Comparison of ENCODE assay signal across 35 cellular contexts in genomic region chr16:54697677-54698076, GRCh38.
"Had no signal": no experiment of that assay in that cellular context is flagged by ENCODE, and none has a peak within 500 bp of the region (broad histone marks: within the 10 kb centered on the region; RNA-seq: fewer than 3 reads in every experiment).

No MANE protein-coding gene starts in this region.

- H3K9me3 ChIP-seq: MG63 had no signal

- H3K36me3 ChIP-seq: MG63 had no signal

- H3K4me3 ChIP-seq: MG63 had no signal

- DNase-seq: Karpas-422, Kasumi-1, MG63, MM.1S, MV-4-11, NCI-H1048, NCI-H1092, NCI-H1092 treated with DMSO at 0.1 percent for 48 hours, NCI-H1105, NCI-H1105 treated with DMSO at 0.1 percent for 48 hours, NCI-H1417, NCI-H1417 treated with DMSO at 0.1 percent for 48 hours, NCI-H1436, NCI-H1436 treated with DMSO at 0.1 percent for 48 hours, NCI-H146, NCI-H1694, NCI-H1694 treated with DMSO at 0.1 percent for 48 hours, NCI-H187, NCI-H187 treated with DMSO at 0.1 percent for 48 hours, NCI-H1930, NCI-H2029, NCI-H2029 treated with DMSO at 0.1 percent for 48 hours, NCI-H2081, NCI-H2081 treated with DMSO at 0.1 percent for 48 hours, NCI-H2107, NCI-H2171, NCI-H2171 treated with DMSO at 0.1 percent for 48 hours, NCI-H2227 treated with DMSO at 0.1 percent for 48 hours, NCI-H226, NCI-H345, NCI-H446, NCI-H446 treated with DMSO at 0.1 percent for 48 hours, NCI-H510A, NCI-H510A treated with DMSO at 0.1 percent for 48 hours, NCI-H524 had no signal
